11 cellular contexts compared by ENCODE assay signal in genomic region chr18:68796936-68797690, GRCh38. TPM values are rescaled to one million over a fixed set of nuclear protein-coding genes. Genes with fewer than 3 reads are reported as not detected.
DNase-seq lines count a peak whose midpoint lies in the region; FAIRE-seq lines count a peak whose summit lies in the region.
"Had no signal": no experiment of that assay in that cellular context is flagged by ENCODE, and none has a peak within 500 bp of the region (broad histone marks: within the 10 kb centered on the region; RNA-seq: fewer than 3 reads in every experiment).

No MANE protein-coding gene starts in this region.

- FAIRE-seq in RCC 7860 (lab: Jason Lieb, UNC), result no peak

- no peaks in the 10 kb centered on the region for H3K9me3 ChIP-seq in skeletal muscle satellite cell (replicated peaks; ENCODE audit: low read length)
- H3K9me3 ChIP-seq in CD4-positive, alpha-beta memory T cell (ENCODE audit: control insufficient read depth in 1 of 2, low read length in 2 of 2), result no peaks in the 10 kb centered on the region
- H3K9me3 ChIP-seq: mucosa of descending colon, stomach had no signal

- CTCF ChIA-PET in CD4-positive, alpha-beta memory T cell (lab: Charles Lee; ENCODE audit: partially characterized antibody), result no interaction called here

- H3K4me1 ChIP-seq in skeletal muscle satellite cell (ENCODE audit: control insufficient read depth, insufficient read depth, low read length), result peaks cover 24% of the 10 kb centered on the region
- no peaks in the 10 kb centered on the region for H3K4me1 ChIP-seq in CD4-positive, alpha-beta memory T cell (ENCODE audit: insufficient read depth, low read length)
- H3K4me1 ChIP-seq: stomach had no signal

- no peaks in the 10 kb centered on the region for H3K4me1 Mint-ChIP-seq in CD4-positive, alpha-beta memory T cell
- H3K4me1 Mint-ChIP-seq: activated B cell treated with CpG ODN at 0.5 μM for 24 hours; activated naive CD4-positive, alpha-beta T cell treated with anti-CD3 and anti-CD28 coated beads, Interleukin-2, amount 50 U/mL, for 24 hours had no signal

- no peak overlapping the region for H3K4me3 ChIP-seq in skeletal muscle satellite cell (ENCODE audit: low read length)
- no peak overlapping the region for H3K4me3 ChIP-seq in CD4-positive, alpha-beta memory T cell (ENCODE audit: low read length in 2 of 2)
- H3K4me3 ChIP-seq: mucosa of descending colon had no signal

- DNase-seq in GM04503 (ENCODE audit: low read depth) (peak; percentile 45), NCI-H460 (ENCODE audit: extremely low read depth, low read depth) (peak; percentile 33), fibroblast of the conjunctiva (ENCODE audit: low read depth) (peak; percentile 43), UCSD-AML1 (lab: John Stamatoyannopoulos, UW; ENCODE audit: unreplicated experiment) (no peak), RCC 7860 (ENCODE audit: low spot score) (no peak)
- DNase-seq in CD4-positive, alpha-beta memory T cell, result no peak
- DNase-seq: activated B cell treated with CpG ODN at 0.5 μM for 24 hours, stomach had no signal

- no peak overlapping the region for H3K27ac Mint-ChIP-seq in CD4-positive, alpha-beta memory T cell
- H3K27ac Mint-ChIP-seq: activated B cell treated with CpG ODN at 0.5 μM for 24 hours; activated naive CD4-positive, alpha-beta T cell treated with anti-CD3 and anti-CD28 coated beads, Interleukin-2, amount 50 U/mL, for 24 hours had no signal

- H3K27ac ChIP-seq in CD4-positive, alpha-beta memory T cell (ENCODE audit: low read depth, low read length), result no peak overlapping the region

- H3K4me3 Mint-ChIP-seq in CD4-positive, alpha-beta memory T cell, result no peak overlapping the region
- H3K4me3 Mint-ChIP-seq: activated B cell treated with CpG ODN at 0.5 μM for 24 hours; activated naive CD4-positive, alpha-beta T cell treated with anti-CD3 and anti-CD28 coated beads, Interleukin-2, amount 50 U/mL, for 24 hours had no signal

- no peaks in the 10 kb centered on the region for H3K27me3 ChIP-seq in skeletal muscle satellite cell (ENCODE audit: control insufficient read depth, insufficient read depth, low read length)
- no peaks in the 10 kb centered on the region for H3K27me3 ChIP-seq in CD4-positive, alpha-beta memory T cell (ENCODE audit: insufficient read depth, low read length)
- H3K27me3 ChIP-seq: stomach had no signal

- intact Hi-C loops in CD4-positive, alpha-beta memory T cell (cut with micrococcal nuclease), result no loop called here

- H3K36me3 Mint-ChIP-seq in CD4-positive, alpha-beta memory T cell, result no peaks in the 10 kb centered on the region
- H3K36me3 Mint-ChIP-seq: activated naive CD4-positive, alpha-beta T cell treated with anti-CD3 and anti-CD28 coated beads, Interleukin-2, amount 50 U/mL, for 24 hours had no signal

- H3K27me3 Mint-ChIP-seq in CD4-positive, alpha-beta memory T cell, result no peaks in the 10 kb centered on the region
- H3K27me3 Mint-ChIP-seq: activated B cell treated with CpG ODN at 0.5 μM for 24 hours; activated naive CD4-positive, alpha-beta T cell treated with anti-CD3 and anti-CD28 coated beads, Interleukin-2, amount 50 U/mL, for 24 hours had no signal

- POLR2A ChIA-PET in CD4-positive, alpha-beta memory T cell (lab: Charles Lee; ENCODE audit: partially characterized antibody), result no interaction called here

- H3K9me3 Mint-ChIP-seq in CD4-positive, alpha-beta memory T cell, result no peaks in the 10 kb centered on the region
- H3K9me3 Mint-ChIP-seq: activated B cell treated with CpG ODN at 0.5 μM for 24 hours; activated naive CD4-positive, alpha-beta T cell treated with anti-CD3 and anti-CD28 coated beads, Interleukin-2, amount 50 U/mL, for 24 hours had no signal

- peak overlapping the region; percentile 36 for H3K9ac ChIP-seq in skeletal muscle satellite cell (ENCODE audit: low read depth, low read length)

- peak overlapping the region; percentile 54 for H3K4me2 ChIP-seq in skeletal muscle satellite cell (ENCODE audit: low read length)

- H3K36me3 ChIP-seq in skeletal muscle satellite cell (ENCODE audit: insufficient read depth, low read length), result no peaks in the 10 kb centered on the region
- no peaks in the 10 kb centered on the region for H3K36me3 ChIP-seq in CD4-positive, alpha-beta memory T cell (ENCODE audit: insufficient read depth, low read length)
- H3K36me3 ChIP-seq: stomach had no signal

RNA-seq across cellular contexts. Expression of gene CCDC102B, which starts 0.8 kb away (rescaled TPM):
- total RNA-seq in NCI-H460 (2014; rRNA removed; shearing (Covaris generic)), result 5.3 and 8.5 TPM in 2 replicates
- polyA plus RNA-seq in NCI-H460 (2014; cell fraction: nucleus; rRNA removed), result 4.4 and 8.9 TPM in 2 replicates
- 2.8 and 8.4 TPM in 2 replicates for total RNA-seq in skeletal muscle satellite cell (2012; rRNA removed)
- total RNA-seq in CD4-positive, alpha-beta memory T cell, result 1 to 10 TPM; 4.4 to 4.9 TPM
- 1 to 10 TPM; 2.7 to 3.7 TPM for polyA plus RNA-seq in CD4-positive, alpha-beta memory T cell

Comparison
In these comparisons a context has a peak if more than half of its experiments do, and no peak if none do; other contexts are left out.
1. DNase-seq: peak in GM04503 (single experiment), NCI-H460 (single experiment) and fibroblast of the conjunctiva (single experiment); none in UCSD-AML1 (single experiment), RCC 7860 (single experiment) and CD4-positive, alpha-beta memory T cell (0 of 5).